Comparison of ENCODE assay signal across 8 cellular contexts in the genomic region with DNA sequence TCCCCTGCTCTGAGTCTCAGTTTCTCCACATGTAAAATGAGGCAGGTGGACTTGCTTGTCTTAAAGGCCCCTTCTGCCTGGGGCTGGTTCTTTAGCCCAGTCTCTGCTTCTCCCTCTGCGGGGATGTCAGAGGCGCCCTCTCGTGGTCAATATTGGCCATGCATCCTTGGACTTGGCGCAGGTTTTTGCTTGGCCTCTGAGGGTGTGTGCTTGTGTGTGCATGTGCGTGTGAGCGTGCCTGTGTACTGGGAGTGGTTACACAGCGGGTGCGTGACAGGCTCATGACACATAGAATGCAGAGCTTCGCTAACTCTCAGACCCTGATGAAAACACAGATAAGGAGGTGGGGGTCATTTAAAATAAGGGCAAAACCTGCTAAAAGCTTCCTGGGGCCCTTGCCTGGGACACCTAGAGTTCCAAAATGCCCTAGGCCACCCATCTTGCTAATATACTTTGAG.
DNase-seq lines count a peak whose midpoint lies in the region; ATAC-seq, FAIRE-seq and TF ChIP-seq lines count a peak whose summit lies in the region.

No MANE protein-coding gene starts in this region.

- peak overlapping the region; percentile 59 for H3K27ac Mint-ChIP-seq in type B pancreatic cell

- no peaks in the 10 kb centered on the region for H3K9me3 Mint-ChIP-seq in type B pancreatic cell

- H3K27me3 ChIP-seq in SJCRH30 (no peaks in the 10 kb centered on the region), gastroesophageal sphincter (no peaks in the 10 kb centered on the region), pancreas (no peaks in the 10 kb centered on the region)

- WGBS in gastroesophageal sphincter (ENCODE audit: low coverage in 1 of 2), 2 donors: no CpG with 5 or more reads among the region's 9 CpGs
- 2% methylated on average over 9 of the region's 9 CpGs for WGBS in pancreas, 2 donors

- TF ChIP-seq POLR2A in gastroesophageal sphincter (IDR thresholded peaks at IDR 0.05): no peak

- CTCF ChIA-PET in GM10248 (lab: Yijun Ruan, JAX): interaction anchor here (0.6 to 2.4 kb wide), 6 partner anchors 11 to 244 kb away, joined by 3 to 21 read pairs (median 4); no protein-coding TSS in a partner anchor

- TF ChIP-seq EP300 in gastroesophageal sphincter (IDR thresholded peaks at IDR 0.05): no peak

- intact Hi-C loops in pancreas (cut with DNase I): no loop called here

- no peaks in the 10 kb centered on the region for H3K27me3 Mint-ChIP-seq in type B pancreatic cell

- peak; percentile 95 for TF ChIP-seq CTCF in GM10248 (IDR thresholded peaks at IDR 0.05; ENCODE audit: control extremely low read depth, extremely low read depth, low read depth, missing control alignments)
- TF ChIP-seq CTCF in gastroesophageal sphincter (IDR thresholded peaks at IDR 0.05): peak; percentile 74 to 91 (median 86)
- peak; percentile 81 to 91 (median 89) for TF ChIP-seq CTCF in pancreas (IDR thresholded peaks at IDR 0.05)
- TF ChIP-seq CTCF in type B pancreatic cell (conservative IDR thresholded peaks at IDR 0.05): peak; percentile 95

- peak; percentile 81 for ATAC-seq in gastroesophageal sphincter
- ATAC-seq in pancreas: peak; percentile 93 to 98 (median 96)

- H3K4me1 ChIP-seq in SJCRH30 (no peaks in the 10 kb centered on the region), gastroesophageal sphincter (peaks cover 0 to 24% (median 6%) of the 10 kb centered on the region in 3 donors), pancreas (no peaks in the 10 kb centered on the region)

- no peak for FAIRE-seq in pancreas (lab: Jason Lieb, UNC)

- no peak overlapping the region for H3K27ac ChIP-seq in SJCRH30
- no peak overlapping the region for H3K27ac ChIP-seq in gastroesophageal sphincter
- no peak overlapping the region for H3K27ac ChIP-seq in pancreas

- DNase-seq in GM10248 (ENCODE audit: extremely low spot score) (peak; percentile 80), HuH-7 (ENCODE audit: low spot score) (peak; percentile 78), SJCRH30 (peak; percentile 65 to 86), pancreas (peak; percentile 57 to 92 (median 83)), type B pancreatic cell (ENCODE audit: extremely low spot score, unreplicated experiment) (peak; percentile 91), cortex of kidney (lab: John Stamatoyannopoulos, UW) (no peak)
- peak; percentile 90 for DNase-seq in activated effector memory CD4-positive, alpha-beta T cell treated with anti-CD3 and anti-CD28 coated beads, Interleukin-2, amount 50 U/mL, for 16 hours

- H3K9me3 ChIP-seq in SJCRH30 (replicated peaks): no peaks in the 10 kb centered on the region
- no peaks in the 10 kb centered on the region for H3K9me3 ChIP-seq in gastroesophageal sphincter
- no peaks in the 10 kb centered on the region for H3K9me3 ChIP-seq in pancreas

- H3K36me3 ChIP-seq in SJCRH30 (no peaks in the 10 kb centered on the region), gastroesophageal sphincter (peaks cover 0 to 19% of the 10 kb centered on the region in 2 donors), pancreas (no peaks in the 10 kb centered on the region)

- H3K4me3 ChIP-seq in SJCRH30: no peak overlapping the region
- no peak overlapping the region for H3K4me3 ChIP-seq in gastroesophageal sphincter
- H3K4me3 ChIP-seq in pancreas: no peak overlapping the region

- peaks cover 16% of the 10 kb centered on the region for H3K4me1 Mint-ChIP-seq in type B pancreatic cell (ENCODE audit: unreplicated experiment)

- POLR2A ChIA-PET in GM10248 (lab: Yijun Ruan, JAX): no interaction called here

- H3K4me3 Mint-ChIP-seq in type B pancreatic cell: no peak overlapping the region

- no peaks in the 10 kb centered on the region for H3K36me3 Mint-ChIP-seq in type B pancreatic cell
